ENCODE assay signal across 10 cellular contexts in genomic region chr9:113350937-113351336, GRCh38. TPM values are rescaled to one million over a fixed set of nuclear protein-coding genes. Genes with fewer than 3 reads are reported as not detected.
DNase-seq lines count a peak whose midpoint lies in the region; ATAC-seq and TF ChIP-seq lines count a peak whose summit lies in the region.
"Had no signal": no experiment of that assay in that cellular context is flagged by ENCODE, and none has a peak within 500 bp of the region (broad histone marks: within the 10 kb centered on the region; RNA-seq: fewer than 3 reads in every experiment).

No MANE protein-coding gene starts in this region.

- H3K27me3 Mint-ChIP-seq in activated CD4-positive, alpha-beta T cell treated with anti-CD3 and anti-CD28 coated beads for 36 hours: peaks cover 37% of the 10 kb centered on the region
- H3K27me3 Mint-ChIP-seq in activated T-cell treated with anti-CD3 and anti-CD28 coated beads, Interleukin-2, amount 50 U/mL, for 4 hours (ENCODE audit: low read depth): peaks cover 36% of the 10 kb centered on the region
- peaks cover 12% of the 10 kb centered on the region for H3K27me3 Mint-ChIP-seq in endothelial cell (ENCODE audit: unreplicated experiment)

- peak overlapping the region; percentile 71 for H3K27ac Mint-ChIP-seq in activated CD4-positive, alpha-beta T cell treated with anti-CD3 and anti-CD28 coated beads for 36 hours
- no peak overlapping the region for H3K27ac Mint-ChIP-seq in endothelial cell (ENCODE audit: unreplicated experiment)

- H3K9me3 Mint-ChIP-seq in activated CD4-positive, alpha-beta T cell treated with anti-CD3 and anti-CD28 coated beads for 36 hours (ENCODE audit: low read depth): no peaks in the 10 kb centered on the region
- H3K9me3 Mint-ChIP-seq in activated T-cell treated with anti-CD3 and anti-CD28 coated beads, Interleukin-2, amount 50 U/mL, for 4 hours: no peaks in the 10 kb centered on the region
- no peaks in the 10 kb centered on the region for H3K9me3 Mint-ChIP-seq in endothelial cell (ENCODE audit: unreplicated experiment)

- POLR2A ChIA-PET in activated CD4-positive, alpha-beta T cell treated with anti-CD3 and anti-CD28 coated beads for 36 hours (lab: Charles Lee): interaction anchor here (0.6 to 1.9 kb wide), 5 partner anchors 10 to 481 kb away, joined by 3 to 6 read pairs (median 4); partner anchors contain the start of genes C9orf43, POLE3 and WDR31

- peaks cover 36% of the 10 kb centered on the region for H3K4me1 Mint-ChIP-seq in activated CD4-positive, alpha-beta T cell treated with anti-CD3 and anti-CD28 coated beads for 36 hours
- H3K4me1 Mint-ChIP-seq in activated T-cell treated with anti-CD3 and anti-CD28 coated beads, Interleukin-2, amount 50 U/mL, for 4 hours (ENCODE audit: low read depth): peaks cover 23% of the 10 kb centered on the region
- peaks cover 9% of the 10 kb centered on the region for H3K4me1 Mint-ChIP-seq in endothelial cell (ENCODE audit: unreplicated experiment)

- peak; percentile 67 for DNase-seq in activated CD4-positive, alpha-beta T cell treated with anti-CD3 and anti-CD28 coated beads for 36 hours
- DNase-seq in activated CD4-positive, alpha-beta T cell treated with anti-CD3 and anti-CD28 coated beads, Interleukin-2, amount 50 U/mL, for 1 hour: no peak
- peak; percentile 87 for DNase-seq in KBM-7
- no peak for DNase-seq in activated T-cell treated with anti-CD3 and anti-CD28 coated beads, Interleukin-2, amount 50 U/mL, for 4 hours
- peak; percentile 27 to 29 for DNase-seq in stimulated activated CD8-positive, alpha-beta memory T cell treated with anti-CD3 and anti-CD28 coated beads, Interleukin-2, amount 100 ng/mL, for 48 hours (ENCODE audit: low read depth in 2 of 2)
- DNase-seq in endothelial cell (ENCODE audit: low spot score): no peak
- no peak for DNase-seq in C1 segment of cervical spinal cord (lab: John Stamatoyannopoulos, UW)
- DNase-seq: midbrain had no signal

- H3K4me3 Mint-ChIP-seq in activated CD4-positive, alpha-beta T cell treated with anti-CD3 and anti-CD28 coated beads for 36 hours: peak overlapping the region; percentile 75
- H3K4me3 Mint-ChIP-seq in activated T-cell treated with anti-CD3 and anti-CD28 coated beads, Interleukin-2, amount 50 U/mL, for 4 hours: peak overlapping the region; percentile 75
- no peak overlapping the region for H3K4me3 Mint-ChIP-seq in endothelial cell (ENCODE audit: unreplicated experiment)

- no peak for TF ChIP-seq CTCF in endothelial cell (IDR thresholded peaks at IDR 0.05; ENCODE audit: unreplicated experiment)

- in situ Hi-C loops in KBM-7 (cut with MboI; ENCODE audit: low pct_unique_long_range_greater_than_20kb, low sequenced_read_pairs): no loop called here

- CTCF ChIA-PET in activated CD4-positive, alpha-beta T cell treated with anti-CD3 and anti-CD28 coated beads for 36 hours (lab: Charles Lee): interaction anchor here (0.6 to 2.8 kb wide), 10 partner anchors 11 to 766 kb away, joined by 3 to 11 read pairs (median 4); partner anchors contain the start of genes HDHD3 and WDR31

- peak; percentile 47 for ATAC-seq in activated CD4-positive, alpha-beta T cell treated with anti-CD3 and anti-CD28 coated beads for 36 hours
- ATAC-seq in activated T-cell treated with anti-CD3 and anti-CD28 coated beads, Interleukin-2, amount 50 U/mL, for 4 hours: peak in 1 of 2 donors; percentile 35
- ATAC-seq in HG02938 (IDR thresholded peaks at IDR 0.05; ENCODE audit: unreplicated experiment): no peak
- ATAC-seq: A549 had no signal

- intact Hi-C loops in activated CD4-positive, alpha-beta T cell treated with anti-CD3 and anti-CD28 coated beads for 36 hours (cut with DNase I, micrococcal nuclease): loop anchor here (1.0 to 2.0 kb wide), 4 partner anchors 10 to 60 kb away; partner anchors contain the start of genes ALAD (in 1 of the 2), C9orf43 (in 1 of the 2), POLE3 (in 1 of the 2) and WDR31 (in 1 of the 2)

- H3K36me3 Mint-ChIP-seq in activated CD4-positive, alpha-beta T cell treated with anti-CD3 and anti-CD28 coated beads for 36 hours (ENCODE audit: low read depth): no peaks in the 10 kb centered on the region
- H3K36me3 Mint-ChIP-seq in activated T-cell treated with anti-CD3 and anti-CD28 coated beads, Interleukin-2, amount 50 U/mL, for 4 hours (ENCODE audit: insufficient read depth): no peaks in the 10 kb centered on the region
- H3K36me3 Mint-ChIP-seq in endothelial cell (ENCODE audit: low read depth, unreplicated experiment): no peaks in the 10 kb centered on the region

RNA-seq across cellular contexts. Expression of gene BSPRY, which starts 1.6 kb away (rescaled TPM):
- 1 to 10 TPM; 5.7 to 6.6 TPM for total RNA-seq in activated CD4-positive, alpha-beta T cell treated with anti-CD3 and anti-CD28 coated beads for 36 hours
- total RNA-seq in activated T-cell treated with anti-CD3 and anti-CD28 coated beads, Interleukin-2, amount 50 U/mL, for 4 hours: 1 to 10 TPM in 1 of 3 donors, under 1 TPM in 2; 0.60 to 1.8 (median 0.87) TPM
- total RNA-seq in endothelial cell (ENCODE audit: unreplicated experiment): 0.15 TPM

RNA-seq across cellular contexts. Expression of gene WDR31, which starts 10.9 kb away (rescaled TPM):
- total RNA-seq in activated CD4-positive, alpha-beta T cell treated with anti-CD3 and anti-CD28 coated beads for 36 hours: 1 to 10 TPM; 1.7 to 2.1 TPM
- 1 to 10 TPM in 1 of 3 donors, under 1 TPM in 2; 0.48 to 1.4 (median 0.73) TPM for total RNA-seq in activated T-cell treated with anti-CD3 and anti-CD28 coated beads, Interleukin-2, amount 50 U/mL, for 4 hours
- 0.95 TPM for total RNA-seq in endothelial cell (ENCODE audit: unreplicated experiment)

RNA-seq across cellular contexts. Expression of gene HDHD3, which starts 25.8 kb away (rescaled TPM):
- total RNA-seq in activated CD4-positive, alpha-beta T cell treated with anti-CD3 and anti-CD28 coated beads for 36 hours: 10 to 100 TPM; 12.7 to 16.5 TPM
- 10 to 100 TPM in 2 of 3 donors, 1 to 10 TPM in 1; 7.1 to 14.4 (median 12.7) TPM for total RNA-seq in activated T-cell treated with anti-CD3 and anti-CD28 coated beads, Interleukin-2, amount 50 U/mL, for 4 hours
- 8.4 TPM for total RNA-seq in endothelial cell (ENCODE audit: unreplicated experiment)

RNA-seq across cellular contexts. Expression of gene RNF183, which starts 47.8 kb away (rescaled TPM):
- under 1 TPM; 0.37 to 0.64 TPM for total RNA-seq in activated CD4-positive, alpha-beta T cell treated with anti-CD3 and anti-CD28 coated beads for 36 hours
- total RNA-seq in activated T-cell treated with anti-CD3 and anti-CD28 coated beads, Interleukin-2, amount 50 U/mL, for 4 hours: under 1 TPM in 1 of 3 donors, not detected in 2; 0.37 TPM
- not detected for total RNA-seq in endothelial cell (ENCODE audit: unreplicated experiment)

RNA-seq across cellular contexts. Expression of gene ALAD, which starts 50.1 kb away (rescaled TPM):
- 10 to 100 TPM; 20.2 to 30.1 TPM for total RNA-seq in activated CD4-positive, alpha-beta T cell treated with anti-CD3 and anti-CD28 coated beads for 36 hours
- 10 to 100 TPM; 17.9 to 18.4 (median 18.2) TPM for total RNA-seq in activated T-cell treated with anti-CD3 and anti-CD28 coated beads, Interleukin-2, amount 50 U/mL, for 4 hours
- total RNA-seq in endothelial cell (ENCODE audit: unreplicated experiment): 19.3 TPM

Comparison
In these comparisons a context has a peak if more than half of its experiments do, and no peak if none do; other contexts are left out.
1. DNase-seq: peak in activated CD4-positive, alpha-beta T cell treated with anti-CD3 and anti-CD28 coated beads for 36 hours (single experiment), KBM-7 (single experiment) and stimulated activated CD8-positive, alpha-beta memory T cell treated with anti-CD3 and anti-CD28 coated beads, Interleukin-2, amount 100 ng/mL, for 48 hours (2 of 2); none in activated CD4-positive, alpha-beta T cell treated with anti-CD3 and anti-CD28 coated beads, Interleukin-2, amount 50 U/mL, for 1 hour (single experiment), activated T-cell treated with anti-CD3 and anti-CD28 coated beads, Interleukin-2, amount 50 U/mL, for 4 hours (single experiment), endothelial cell (single experiment) and C1 segment of cervical spinal cord (0 of 14).